Comparison of ENCODE assay signal across 8 cellular contexts in the genomic region with DNA sequence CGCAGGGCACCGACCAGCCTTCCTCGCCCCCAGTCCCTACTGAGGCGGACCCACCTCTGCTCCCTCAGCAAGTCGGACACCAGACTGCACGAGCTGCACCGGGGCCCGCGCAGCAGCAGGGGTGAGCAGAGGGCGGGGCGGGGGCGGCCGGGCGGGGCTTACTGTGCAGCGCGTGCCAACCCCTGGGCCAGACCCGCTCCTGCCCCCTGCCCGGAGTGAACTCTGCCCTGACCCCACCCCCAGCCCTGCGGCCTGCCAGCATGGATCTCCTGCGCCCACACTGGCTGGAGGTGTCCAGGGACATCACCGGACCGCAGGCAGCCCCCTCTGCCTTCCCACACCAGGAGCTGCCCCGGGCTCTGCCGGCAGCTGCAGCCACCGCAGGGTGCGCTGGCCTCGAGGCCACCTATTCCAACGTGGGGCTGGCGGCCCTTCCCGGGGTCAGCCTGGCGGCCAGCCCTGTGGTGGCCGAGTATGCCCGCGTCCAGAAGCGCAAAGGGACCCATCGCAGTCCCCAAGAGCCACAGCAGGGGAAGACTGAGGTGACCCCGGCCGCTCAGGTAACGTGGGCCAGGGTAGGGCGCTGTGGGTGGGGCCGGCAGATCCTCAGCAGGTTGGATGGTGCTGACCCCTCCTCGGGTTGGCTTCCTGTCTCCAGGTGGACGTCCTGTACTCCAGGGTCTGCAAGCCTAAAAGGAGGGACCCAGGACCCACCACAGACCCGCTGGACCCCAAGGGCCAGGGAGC. TPM values are rescaled to one million over a fixed set of nuclear protein-coding genes. Genes with fewer than 3 reads are reported as not detected.
A peak's percentile ranks its signal among the peaks of the same experiment; 100 is the strongest.
DNase-seq lines count a peak whose midpoint lies in the region; ATAC-seq, FAIRE-seq and TF ChIP-seq lines count a peak whose summit lies in the region.

No MANE protein-coding gene starts in this region.

- FAIRE-seq in small intestine (lab: Jason Lieb, UNC): no peak

- peaks cover 18% of the 10 kb centered on the region for H3F3A ChIP-seq in SU-DHL-6 (ENCODE audit: insufficient read depth)

- no peaks in the 10 kb centered on the region for H3K9me3 ChIP-seq in SU-DHL-6 (ENCODE audit: insufficient read depth, low read length)
- no peaks in the 10 kb centered on the region for H3K9me3 ChIP-seq in esophagus (ENCODE audit: control insufficient read depth in 2 of 2, insufficient read depth in 1 of 2, low read depth in 1 of 2, low read length in 1 of 2)
- no peaks in the 10 kb centered on the region for H3K9me3 ChIP-seq in small intestine (ENCODE audit: control insufficient read depth, low read depth)

- no peaks in the 10 kb centered on the region for H4K20me1 ChIP-seq in SU-DHL-6 (ENCODE audit: low read depth, low read length)

- H3K4me2 ChIP-seq in SU-DHL-6 (ENCODE audit: low read depth, low read length, poor library complexity, severe bottlenecking): peak overlapping the region; percentile 89

- no peaks in the 10 kb centered on the region for H3K27me3 ChIP-seq in SU-DHL-6 (ENCODE audit: low read length)
- H3K27me3 ChIP-seq in esophagus (ENCODE audit: control insufficient read depth in 1 of 2, insufficient read depth in 2 of 2, low read length in 2 of 2): no peaks in the 10 kb centered on the region
- H3K27me3 ChIP-seq in small intestine (ENCODE audit: control insufficient read depth in 2 of 2, insufficient read depth in 2 of 2, low read length in 2 of 2): no peaks in the 10 kb centered on the region

- H3K4me3 ChIP-seq in SU-DHL-6 (ENCODE audit: insufficient read depth, low read length, poor library complexity, severe bottlenecking): peak overlapping the region; percentile 55
- H3K4me3 ChIP-seq in esophagus (ENCODE audit: low read depth in 1 of 2, low read length in 2 of 2): peak overlapping the region; percentile 25 to 51
- H3K4me3 ChIP-seq in small intestine (ENCODE audit: low read depth in 1 of 2, low read length in 2 of 2): peak overlapping the region; percentile 16 to 51

- H3K27ac ChIP-seq in SU-DHL-6 (ENCODE audit: low read depth, low read length): peak overlapping the region; percentile 97
- H3K27ac ChIP-seq in esophagus (ENCODE audit: low read depth in 2 of 2, low read length in 1 of 2): peak overlapping the region in 1 of 2 donors; percentile 77
- H3K27ac ChIP-seq in small intestine (ENCODE audit: low read depth in 1 of 2, low read length in 1 of 2): no peak overlapping the region

- H3K36me3 ChIP-seq in SU-DHL-6 (ENCODE audit: low read length) (no peaks in the 10 kb centered on the region), esophagus (ENCODE audit: control insufficient read depth in 2 of 2, insufficient read depth in 2 of 2, low read length in 1 of 2) (peaks cover 0 to 34% of the 10 kb centered on the region in 2 donors), small intestine (ENCODE audit: control insufficient read depth in 2 of 2, insufficient read depth in 2 of 2, low read length in 2 of 2) (peaks cover 5 to 10% of the 10 kb centered on the region in 2 donors)

- peak overlapping the region; percentile 77 for H3K9ac ChIP-seq in SU-DHL-6 (ENCODE audit: low read length)

- no peaks in the 10 kb centered on the region for H3K9me2 ChIP-seq in SU-DHL-6 (replicated peaks; ENCODE audit: insufficient read depth, low read length)

- ATAC-seq in HG03139 (IDR thresholded peaks at IDR 0.05; ENCODE audit: unreplicated experiment) (no peak), HG02981 (IDR thresholded peaks at IDR 0.05; ENCODE audit: unreplicated experiment) (no peak)

- WGBS in esophagus, 2 donors: 19 to 23% methylated on average over 38 to 44 of the region's 44 CpGs
- WGBS in small intestine, 3 donors: 7 to 16% (median 16%) methylated on average over 24 to 44 of the region's 44 CpGs

- TF ChIP-seq POLR2A in GM19193 (IDR thresholded peaks at IDR 0.05; ENCODE audit: extremely low read depth, insufficient read depth, insufficient read length): peak; percentile 6

- peaks cover 6 to 27% of the 10 kb centered on the region in 2 donors for H3K4me1 ChIP-seq in esophagus (ENCODE audit: control insufficient read depth in 2 of 2, insufficient read depth in 2 of 2, low read length in 1 of 2)
- peaks cover 1 to 4% of the 10 kb centered on the region in 2 donors for H3K4me1 ChIP-seq in small intestine (ENCODE audit: control insufficient read depth in 2 of 2, insufficient read depth in 1 of 2, low read depth in 1 of 2, low read length in 1 of 2)

- no peaks in the 10 kb centered on the region for H3K79me2 ChIP-seq in SU-DHL-6 (ENCODE audit: insufficient read depth, low read length)

- no peak overlapping the region for H2AFZ ChIP-seq in SU-DHL-6 (ENCODE audit: low read depth, low read length, severe bottlenecking)

- DNase-seq in small intestine (peak; percentile 33), HPDE6-E6E7 (ENCODE audit: extremely low spot score) (no peak), middle frontal gyrus (ENCODE audit: extremely low spot score, low spot score) (no peak)

- no peak for TF ChIP-seq CTCF in SU-DHL-6 (IDR thresholded peaks at IDR 0.05; ENCODE audit: insufficient read depth, low read length, poor library complexity, severe bottlenecking)

RNA-seq across cellular contexts. Expression of gene SLC2A4RG, which starts 1.5 kb away (rescaled TPM):
- polyA plus RNA-seq in esophagus (10 to 100 TPM; 43.8 to 77.5 TPM), small intestine (10 to 100 TPM; 11.6 to 19.0 (median 16.2) TPM)

RNA-seq across cellular contexts. Expression of gene LIME1, which starts 1.6 kb away (rescaled TPM):
- polyA plus RNA-seq in esophagus (10 to 100 TPM; 12.6 to 24.5 TPM), small intestine (10 to 100 TPM; 10.8 to 48.4 (median 34.4) TPM)

RNA-seq across cellular contexts. Expression of gene ZGPAT, which starts 30.3 kb away (rescaled TPM):
- polyA plus RNA-seq in esophagus (10 to 100 TPM; 24.4 to 38.9 TPM), small intestine (10 to 100 TPM; 26.4 to 39.8 (median 34.9) TPM)

RNA-seq across cellular contexts. Expression of gene ARFRP1, which starts 30.3 kb away (rescaled TPM):
- polyA plus RNA-seq in esophagus (10 to 100 TPM; 33.9 to 35.4 TPM), small intestine (10 to 100 TPM; 60.6 to 78.6 (median 61.0) TPM)

RNA-seq across cellular contexts. Expression of gene TNFRSF6B, which starts 41.7 kb away (rescaled TPM):
- polyA plus RNA-seq in esophagus (10 to 100 TPM in 1 of 2 donors, 1 to 10 TPM in 1; 2.6 to 15.2 TPM), small intestine (10 to 100 TPM in 1 of 3 donors, 1 to 10 TPM in 2; 4.2 to 15.9 (median 7.3) TPM)
